ENCODE assay signal across 29 cellular contexts in genomic region chr4:7300711-7301095, GRCh38.
"Had no signal": no experiment of that assay in that cellular context is flagged by ENCODE, and none has a peak within 500 bp of the region (broad histone marks: within the 10 kb centered on the region; RNA-seq: fewer than 3 reads in every experiment).

No MANE protein-coding gene starts in this region.

- H3K27me3 ChIP-seq: ascending aorta had no signal

- ATAC-seq: activated CD8-positive, alpha-beta T cell treated with anti-CD3 and anti-CD28 coated beads for 36 hours; activated T-cell treated with anti-CD3 and anti-CD28 coated beads, Interleukin-2, amount 50 U/mL, for 72 hours; Panc1 had no signal

- H3K27ac ChIP-seq: ascending aorta, breast epithelium had no signal

- H3K9me3 Mint-ChIP-seq: activated CD4-positive, alpha-beta T cell treated with anti-CD3 and anti-CD28 coated beads, Interleukin-2, amount 10 ng/mL, durations not matched to agents 24 days and 14 days; activated CD8-positive, alpha-beta T cell treated with anti-CD3 and anti-CD28 coated beads for 36 hours; activated naive CD4-positive, alpha-beta T cell treated with anti-CD3 and anti-CD28 coated beads, Interleukin-2, amount 50 U/mL, for 24 hours; activated naive CD8-positive, alpha-beta T cell treated with anti-CD3 and anti-CD28 coated beads, Interleukin-2, amount 10 ng/mL, durations not matched to agents 7 days and 5 days; activated T-cell treated with anti-CD3 and anti-CD28 coated beads, Interleukin-2, amount 50 U/mL, for 72 hours; activated T-helper 2 cell treated with anti-CD3 and anti-CD28 coated beads, Interferon-gamma antibody, Interleukin-2, Interleukin-4, amounts not matched to agents 10 μg/mL and 5 μg/mL and 100 μg/mL, durations not matched to agents 14 hours and 24 hours and 36 hours had no signal

- H3K4me1 Mint-ChIP-seq: activated CD4-positive, alpha-beta T cell treated with anti-CD3 and anti-CD28 coated beads, Interleukin-2, amount 10 ng/mL, durations not matched to agents 24 days and 14 days; activated naive CD4-positive, alpha-beta T cell treated with anti-CD3 and anti-CD28 coated beads, Interleukin-2, amount 50 U/mL, for 24 hours had no signal

- H3K36me3 ChIP-seq: ascending aorta, breast epithelium had no signal

- H3K27ac Mint-ChIP-seq: activated CD4-positive, alpha-beta T cell treated with anti-CD3 and anti-CD28 coated beads, Interleukin-2, amount 10 ng/mL, durations not matched to agents 24 days and 14 days; activated CD8-positive, alpha-beta T cell treated with anti-CD3 and anti-CD28 coated beads for 36 hours; activated naive CD4-positive, alpha-beta T cell treated with anti-CD3 and anti-CD28 coated beads, Interleukin-2, amount 50 U/mL, for 24 hours; activated naive CD8-positive, alpha-beta T cell treated with anti-CD3 and anti-CD28 coated beads, Interleukin-2, amount 10 ng/mL, durations not matched to agents 7 days and 5 days; activated T-cell treated with anti-CD3 and anti-CD28 coated beads, Interleukin-2, amount 50 U/mL, for 72 hours; activated T-helper 2 cell treated with anti-CD3 and anti-CD28 coated beads, Interferon-gamma antibody, Interleukin-2, Interleukin-4, amounts not matched to agents 10 μg/mL and 5 μg/mL and 100 μg/mL, durations not matched to agents 14 hours and 24 hours and 36 hours had no signal

- H3K27me3 Mint-ChIP-seq: activated CD4-positive, alpha-beta T cell treated with anti-CD3 and anti-CD28 coated beads, Interleukin-2, amount 10 ng/mL, durations not matched to agents 24 days and 14 days had no signal

- DNase-seq: activated CD4-positive, alpha-beta T cell treated with anti-CD3 and anti-CD28 coated beads, Interleukin-2, amount 10 ng/mL, durations not matched to agents 24 days and 14 days; activated CD4-positive, alpha-beta T cell treated with anti-CD3 and anti-CD28 coated beads, Interleukin-2, amount 50 U/mL, for 4 hours; activated CD8-positive, alpha-beta T cell treated with anti-CD3 and anti-CD28 coated beads for 36 hours; activated gamma-delta T cell; activated naive CD4-positive, alpha-beta T cell treated with Interleukin-2 at 50 U/mL for 16 hours; activated naive CD8-positive, alpha-beta T cell treated with anti-CD3 and anti-CD28 coated beads, Interleukin-2, amount 10 ng/mL, durations not matched to agents 7 days and 5 days; activated T-cell treated with anti-CD3 and anti-CD28 coated beads, Interleukin-2, amount 50 U/mL, for 1 hour; activated T-cell treated with anti-CD3 and anti-CD28 coated beads, Interleukin-2, amount 50 U/mL, for 72 hours; amygdala; Karpas-422; NCI-H1105; NCI-H1417 treated with DMSO at 0.1 percent for 48 hours; NCI-H187 treated with DMSO at 0.1 percent for 48 hours; NCI-H2081; NCI-H2171 treated with DMSO at 0.1 percent for 48 hours; NCI-H226; NCI-H524 treated with DMSO at 0.1 percent for 48 hours; RPMI8226; SIG-M5; SW 1271; T-helper 1 cell; T-helper 2 cell; T-helper 9 cell; WERI-Rb-1 had no signal

- H3K4me3 Mint-ChIP-seq: activated CD4-positive, alpha-beta T cell treated with anti-CD3 and anti-CD28 coated beads, Interleukin-2, amount 10 ng/mL, durations not matched to agents 24 days and 14 days; activated CD8-positive, alpha-beta T cell treated with anti-CD3 and anti-CD28 coated beads for 36 hours; activated naive CD4-positive, alpha-beta T cell treated with anti-CD3 and anti-CD28 coated beads, Interleukin-2, amount 50 U/mL, for 24 hours; activated naive CD8-positive, alpha-beta T cell treated with anti-CD3 and anti-CD28 coated beads, Interleukin-2, amount 10 ng/mL, durations not matched to agents 7 days and 5 days; activated T-cell treated with anti-CD3 and anti-CD28 coated beads, Interleukin-2, amount 50 U/mL, for 72 hours had no signal

- H3K4me3 ChIP-seq: ascending aorta, breast epithelium had no signal

- H3K9me3 ChIP-seq: ascending aorta, breast epithelium had no signal

- H3K4me1 ChIP-seq: ascending aorta, breast epithelium had no signal

- H3K36me3 Mint-ChIP-seq: activated naive CD4-positive, alpha-beta T cell treated with anti-CD3 and anti-CD28 coated beads, Interleukin-2, amount 50 U/mL, for 24 hours; activated naive CD8-positive, alpha-beta T cell treated with anti-CD3 and anti-CD28 coated beads, Interleukin-2, amount 10 ng/mL, durations not matched to agents 7 days and 5 days had no signal
